8 cellular contexts compared by ENCODE assay signal in genomic region chr19:7921302-7921954, GRCh38. TPM values are rescaled to one million over a fixed set of nuclear protein-coding genes. Genes with fewer than 3 reads are reported as not detected.
DNase-seq lines count a peak whose midpoint lies in the region; ATAC-seq and TF ChIP-seq lines count a peak whose summit lies in the region.

No MANE protein-coding gene starts in this region.

- no peak overlapping the region for H3K4ac ChIP-seq in mesenchymal stem cell (ENCODE audit: low read depth in 1 of 2, low read length in 2 of 2)

- peak overlapping the region; percentile 84 for H3K9ac ChIP-seq in mesenchymal stem cell (ENCODE audit: low read length)

- H2BK5ac ChIP-seq in mesenchymal stem cell (ENCODE audit: low read depth, low read length, poor library complexity, severe bottlenecking), result no peak overlapping the region

- H4K8ac ChIP-seq in mesenchymal stem cell (ENCODE audit: low read length), result no peak overlapping the region

- no peak overlapping the region for H2AK5ac ChIP-seq in mesenchymal stem cell (ENCODE audit: low read length, severe bottlenecking)

- peaks cover 0 to 18% (median 11%) of the 10 kb centered on the region in 9 donors for H3K36me3 ChIP-seq in heart right ventricle
- H3K36me3 ChIP-seq in mesenchymal stem cell (ENCODE audit: control insufficient read depth in 1 of 2, insufficient read depth in 2 of 2, low read depth in 1 of 2, low read length in 2 of 2), result peaks cover 18 to 34% of the 10 kb centered on the region in 2 experiments
- H3K36me3 ChIP-seq in vagina, result peaks cover 0 to 20% of the 10 kb centered on the region in 2 donors

- H2BK120ac ChIP-seq in mesenchymal stem cell (ENCODE audit: low read depth, low read length), result no peak overlapping the region

- no peak overlapping the region for H2BK12ac ChIP-seq in mesenchymal stem cell (ENCODE audit: low read length in 2 of 2)

- H3K9me3 ChIP-seq in heart right ventricle (no peaks in the 10 kb centered on the region), mesenchymal stem cell (ENCODE audit: control insufficient read depth, low read length) (no peaks in the 10 kb centered on the region), vagina (no peaks in the 10 kb centered on the region)

- H2AFZ ChIP-seq in mesenchymal stem cell (ENCODE audit: low read depth, low read length), result no peak overlapping the region

- WGBS in heart right ventricle, 2 donors, result 50 to 56% methylated on average over 17 of the region's 17 CpGs
- WGBS in mesenchymal stem cell, result 87% methylated on average over 15 of the region's 17 CpGs

- H3K23ac ChIP-seq in mesenchymal stem cell (ENCODE audit: low read length in 2 of 2), result no peak overlapping the region

- H3K14ac ChIP-seq in mesenchymal stem cell (ENCODE audit: low read length in 2 of 2), result no peak overlapping the region

- TF ChIP-seq POLR2A in vagina (IDR thresholded peaks at IDR 0.05), result no peak

- H3K4me1 ChIP-seq in heart right ventricle (peaks cover 16 to 69% (median 43%) of the 10 kb centered on the region in 9 donors), mesenchymal stem cell (ENCODE audit: control insufficient read depth, insufficient read depth, low read depth, low read length) (peaks cover 50% of the 10 kb centered on the region), vagina (peaks cover 79% of the 10 kb centered on the region)

- H4K91ac ChIP-seq in mesenchymal stem cell (ENCODE audit: low read length), result no peak overlapping the region

- intact Hi-C loops in heart right ventricle (cut with DNase I) (loop anchor here in 5 of 10 donors (5.0 to 10.0 kb wide), 4 partner anchors 64 to 331 kb away; no protein-coding TSS in a partner anchor), Right ventricle myocardium superior (cut with DNase I) (no loop called here), vagina (cut with DNase I) (no loop called here)

- peak overlapping the region in 1 of 2 experiments; percentile 80 for H3K18ac ChIP-seq in mesenchymal stem cell (ENCODE audit: low read depth in 1 of 2, low read length in 2 of 2)

- H3K27ac ChIP-seq in heart right ventricle, result peak overlapping the region in 9 of 10 donors; percentile 59 to 83 (median 76)
- H3K27ac ChIP-seq in mesenchymal stem cell (ENCODE audit: low read length, poor library complexity, severe bottlenecking), result no peak overlapping the region
- peak overlapping the region; percentile 89 for H3K27ac ChIP-seq in vagina

- H3K4me3 ChIP-seq in heart right ventricle (peak overlapping the region; percentile 26 to 88 (median 56)), astrocyte of the cerebellum (ENCODE audit: low read depth, low read length) (peak overlapping the region; percentile 48), mesenchymal stem cell (ENCODE audit: insufficient read depth in 1 of 2, low read depth in 1 of 2, low read length in 2 of 2) (peak overlapping the region in 1 of 2 experiments; percentile 83), vagina (peak overlapping the region; percentile 51 to 71)

- H3K27me3 ChIP-seq in heart right ventricle (peaks cover 4 to 41% (median 28%) of the 10 kb centered on the region in 7 donors), mesenchymal stem cell (ENCODE audit: control insufficient read depth in 1 of 2, insufficient read depth in 1 of 2, low read length in 2 of 2) (peaks cover 4 to 16% of the 10 kb centered on the region in 2 experiments), vagina (no peaks in the 10 kb centered on the region)

- DNase-seq in heart right ventricle (no peak), Right ventricle myocardium superior (no peak), astrocyte of the cerebellum (ENCODE audit: low read depth) (no peak), mesenchymal stem cell (no peak), vagina (ENCODE audit: extremely low spot score in 2 of 2) (no peak), NCI-H2081 treated with DMSO at 0.1 percent for 48 hours (lab: John Stamatoyannopoulos, UW) (no peak)

- TF ChIP-seq CTCF in heart right ventricle (IDR thresholded peaks at IDR 0.05) (no peak), astrocyte of the cerebellum (IDR thresholded peaks at IDR 0.05; ENCODE audit: low read depth, low read length, missing control alignments) (no peak), vagina (IDR thresholded peaks at IDR 0.05) (no peak)

- H3K79me1 ChIP-seq in mesenchymal stem cell (replicated peaks; ENCODE audit: low read length, poor library complexity, severe bottlenecking), result peaks cover 9% of the 10 kb centered on the region

- ATAC-seq in heart right ventricle, result no peak
- no peak for ATAC-seq in Right ventricle myocardium superior (ENCODE audit: poor library complexity)
- no peak for ATAC-seq in HG03378 (IDR thresholded peaks at IDR 0.05; ENCODE audit: unreplicated experiment)
- no peak for ATAC-seq in GM21825 (IDR thresholded peaks at IDR 0.05; ENCODE audit: unreplicated experiment)

- in situ Hi-C loops in astrocyte of the cerebellum (cut with HindIII; ENCODE audit: low sequenced_read_pairs), result no loop called here

- H2BK15ac ChIP-seq in mesenchymal stem cell (ENCODE audit: low read depth, poor library complexity, severe bottlenecking), result no peak overlapping the region

- H3K4me2 ChIP-seq in mesenchymal stem cell (ENCODE audit: low read length, poor library complexity, severe bottlenecking), result peak overlapping the region; percentile 77

RNA-seq across cellular contexts. Expression of gene SNAPC2, which starts 1.3 kb away (rescaled TPM):
- 10 to 100 TPM in 3 of 10 donors, 1 to 10 TPM in 7; 5.7 to 12.9 (median 9.5) TPM for total RNA-seq in heart right ventricle
- polyA plus RNA-seq in heart right ventricle, result 10 to 100 TPM in 1 of 2 donors, 1 to 10 TPM in 1; 7.3 to 26.1 TPM
- total RNA-seq in Right ventricle myocardium superior, result 9.4 TPM
- 25.1 TPM for polyA plus RNA-seq in mesenchymal stem cell (2013, experiment 1 of 2)
- 25.1 TPM for polyA plus RNA-seq in mesenchymal stem cell (2013, experiment 2 of 2)
- 17.4 TPM for total RNA-seq in vagina

RNA-seq across cellular contexts. Expression of gene CTXN1, which starts 4.5 kb away (rescaled TPM):
- under 1 TPM in 6 of 10 donors, not detected in 4; 0.18 to 0.44 (median 0.24) TPM for total RNA-seq in heart right ventricle
- under 1 TPM in 1 of 2 donors, not detected in 1; 0.74 TPM for polyA plus RNA-seq in heart right ventricle
- 0.16 TPM for total RNA-seq in Right ventricle myocardium superior
- 20.6 TPM for polyA plus RNA-seq in mesenchymal stem cell (2013, experiment 1 of 2)
- 19.0 TPM for polyA plus RNA-seq in mesenchymal stem cell (2013, experiment 2 of 2)
- total RNA-seq in vagina, result 14.2 TPM

RNA-seq across cellular contexts. Expression of gene TGFBR3L, which starts 6.8 kb away (rescaled TPM):
- total RNA-seq in heart right ventricle, result 10 to 100 TPM in 2 of 10 donors, 1 to 10 TPM in 8; 1.1 to 11.6 (median 4.7) TPM
- polyA plus RNA-seq in heart right ventricle, result 1 to 10 TPM; 1.9 to 2.3 TPM
- 10.9 TPM for total RNA-seq in Right ventricle myocardium superior
- polyA plus RNA-seq in mesenchymal stem cell (2013, experiment 1 of 2), result 3.1 TPM
- polyA plus RNA-seq in mesenchymal stem cell (2013, experiment 2 of 2), result 2.7 TPM
- 1.5 TPM for total RNA-seq in vagina

RNA-seq across cellular contexts. Expression of gene MAP2K7, which starts 17.8 kb away (rescaled TPM):
- 10 to 100 TPM; 21.3 to 32.5 (median 24.6) TPM for total RNA-seq in heart right ventricle
- 10 to 100 TPM; 13.1 to 53.8 TPM for polyA plus RNA-seq in heart right ventricle
- 27.5 TPM for total RNA-seq in Right ventricle myocardium superior
- polyA plus RNA-seq in mesenchymal stem cell (2013, experiment 1 of 2), result 19.1 TPM
- polyA plus RNA-seq in mesenchymal stem cell (2013, experiment 2 of 2), result 18.7 TPM
- 26.8 TPM for total RNA-seq in vagina

RNA-seq across cellular contexts. Expression of gene TIMM44, which starts 22.0 kb away (rescaled TPM):
- total RNA-seq in heart right ventricle (10 to 100 TPM; 54.9 to 97.5 (median 71.4) TPM), Right ventricle myocardium superior (116 TPM), vagina (76.1 TPM)
- polyA plus RNA-seq in heart right ventricle, result 100 to 1,000 TPM; 110 to 188 TPM
- 43.2 TPM for polyA plus RNA-seq in mesenchymal stem cell (2013, experiment 1 of 2)
- 41.3 TPM for polyA plus RNA-seq in mesenchymal stem cell (2013, experiment 2 of 2)

Comparison
In these comparisons a context has a peak if more than half of its experiments do, and no peak if none do; other contexts are left out.
1. RNA of gene CTXN1, which starts 4.5 kb away (total RNA-seq): 14.2 TPM in vagina (single experiment); 0.18 to 0.44 TPM in heart right ventricle and 0.16 TPM in Right ventricle myocardium superior (single experiment); every median in the first group is over 10 times any median in the second.